ENCODE assay signal across 2 cellular contexts in genomic region chr2:74740395-74741075, GRCh38.
TF ChIP-seq lines count a peak whose summit lies in the region.

No MANE protein-coding gene starts in this region.

TF ChIP-seq in IMR-90, 13 proteins besides CTCF, POLR2A, EP300 and RAD21:
- TF ChIP-seq NFE2L2 (IDR thresholded peaks at IDR 0.05; ENCODE audit: low read depth, low read length): no peak
- TF ChIP-seq MAZ (IDR thresholded peaks at IDR 0.05; ENCODE audit: borderline replicate concordance, low read depth, low read length): no peak
- TF ChIP-seq USF2 (IDR thresholded peaks at IDR 0.05; ENCODE audit: low read depth, low read length): 0 out of 2 replicates have a peak, but pooled peaks have one; percentile 12
- 0 out of 2 replicates have a peak, but pooled peaks have one; percentile 41 for TF ChIP-seq RFX5 (IDR thresholded peaks at IDR 0.05; ENCODE audit: low read depth, low read length)
- 0 out of 2 replicates have a peak, but pooled peaks have one; percentile 6 for TF ChIP-seq MAFK (IDR thresholded peaks at IDR 0.05; ENCODE audit: low read depth, low read length)
- TF ChIP-seq MXI1 (IDR thresholded peaks at IDR 0.05; ENCODE audit: borderline replicate concordance, low read depth, low read length): no peak
- peak; percentile 23; the same call in 1 of the 2 replicates for TF ChIP-seq SMC3 (IDR thresholded peaks at IDR 0.05; ENCODE audit: low read depth, low read length)
- TF ChIP-seq CEBPB (IDR thresholded peaks at IDR 0.05; ENCODE audit: low read depth, low read length): peak; percentile 93
- no peak for TF ChIP-seq ELK1 (IDR thresholded peaks at IDR 0.05; ENCODE audit: borderline replicate concordance, low read depth, low read length)
- peak; percentile 46; the same call in 1 of the 2 replicates for TF ChIP-seq CHD1 (IDR thresholded peaks at IDR 0.05; ENCODE audit: low read depth, low read length)
- TF ChIP-seq RCOR1 (IDR thresholded peaks at IDR 0.05; ENCODE audit: insufficient replicate concordance, low read length): no peak
- TF ChIP-seq BHLHE40 (IDR thresholded peaks at IDR 0.05; ENCODE audit: low read depth, low read length): peak; percentile 99
- peak; percentile 90 for TF ChIP-seq FOS (IDR thresholded peaks at IDR 0.05; ENCODE audit: low read depth, low read length)

TF ChIP-seq in K562, 482 proteins besides CTCF, POLR2A, EP300 and RAD21:
- TF ChIP-seq CEBPG (CRISPR knock-in tag; IDR thresholded peaks at IDR 0.05): no peak
- 0 out of 4 replicates have a peak, but pooled peaks of 1 of the 2 experiments have one; percentile 22 for TF ChIP-seq CEBPG (tag; conservative IDR thresholded peaks at IDR 0.05 in 1 of 2, IDR thresholded peaks at IDR 0.05 in 1 of 2)
- no peak for TF ChIP-seq PYGO2 (tag; IDR thresholded peaks at IDR 0.05)
- TF ChIP-seq YBX1 (IDR thresholded peaks at IDR 0.05): no peak
- TF ChIP-seq FIP1L1 (IDR thresholded peaks at IDR 0.05; ENCODE audit: low read depth, low read length, poor library complexity, severe bottlenecking): no peak
- TF ChIP-seq RBM14 (IDR thresholded peaks at IDR 0.05; ENCODE audit: borderline replicate concordance, insufficient read depth, low read depth, low read length): no peak
- 0 out of 2 replicates have a peak, but pooled peaks have one; percentile 9 for TF ChIP-seq CREM (IDR thresholded peaks at IDR 0.05; ENCODE audit: low read depth)
- peak; percentile 34; the same call in 1 of the 2 replicates for TF ChIP-seq BHLHE40 (IDR thresholded peaks at IDR 0.05; ENCODE audit: low read length)
- no peak for TF ChIP-seq NCOA2 (IDR thresholded peaks at IDR 0.05; ENCODE audit: partially characterized antibody in 2 of 2)
TF ChIP-seq in K562: peak in this region for 3.
